Comparison of ENCODE assay signal across 27 cellular contexts in the genomic region with DNA sequence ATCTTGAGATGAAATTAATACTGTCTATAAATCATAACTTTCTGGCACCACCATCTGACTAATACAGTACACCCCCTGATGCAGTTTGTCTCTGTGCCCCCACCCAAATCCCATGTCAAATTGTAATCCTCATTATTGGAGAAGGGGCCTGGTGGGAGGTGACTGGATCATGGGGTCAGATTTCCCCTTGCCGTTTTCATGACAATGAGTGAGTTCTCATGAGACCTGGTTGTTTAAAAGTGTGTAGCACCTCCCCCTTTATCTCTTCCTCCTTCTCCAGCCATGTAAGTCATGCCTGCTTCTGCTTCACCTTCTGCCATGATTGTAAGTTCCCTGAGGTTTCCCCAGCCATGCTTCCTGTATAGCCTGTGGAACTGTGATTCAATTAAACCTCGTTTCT.
"Had no signal": no experiment of that assay in that cellular context is flagged by ENCODE, and none has a peak within 500 bp of the region (broad histone marks: within the 10 kb centered on the region; RNA-seq: fewer than 3 reads in every experiment).

No MANE protein-coding gene starts in this region.

- ATAC-seq: activated naive CD4-positive, alpha-beta T cell treated with anti-CD3 and anti-CD28 coated beads, Interleukin-2, amount 50 U/mL, for 72 hours; activated T-cell treated with anti-CD3 and anti-CD28 coated beads, Interleukin-2, amount 50 U/mL, for 72 hours; esophagus mucosa; foreskin keratinocyte; gastroesophageal sphincter had no signal

- H3K4me3 ChIP-seq: ascending aorta, coronary artery, dorsolateral prefrontal cortex, gastroesophageal sphincter had no signal

- H3K27ac Mint-ChIP-seq: activated CD4-positive, alpha-beta memory T cell treated with anti-CD3 and anti-CD28 coated beads, Interleukin-2, amount 10 ng/mL, durations not matched to agents 7 days and 5 days; activated CD4-positive, alpha-beta T cell treated with anti-CD3 and anti-CD28 coated beads, Interleukin-2, amount 10 ng/mL, durations not matched to agents 7 days and 5 days; activated naive CD4-positive, alpha-beta T cell treated with anti-CD3 and anti-CD28 coated beads, Interleukin-2, amount 10 ng/mL, durations not matched to agents 7 days and 5 days; activated naive CD4-positive, alpha-beta T cell treated with anti-CD3 and anti-CD28 coated beads, Interleukin-2, amount 50 U/mL, for 72 hours; activated naive CD8-positive, alpha-beta T cell treated with anti-CD3 and anti-CD28 coated beads, Interleukin-2, amount 10 ng/mL, durations not matched to agents 7 days and 5 days; activated T-cell treated with anti-CD3 and anti-CD28 coated beads, Interleukin-2, amount 50 U/mL, for 24 hours; activated T-cell treated with anti-CD3 and anti-CD28 coated beads, Interleukin-2, amount 50 U/mL, for 72 hours; brain; dendritic cell treated with granulocyte-macrophage colony-stimulating factor and Interleukin-4, amounts not matched to agents 40 ng/mL and 50 ng/mL, for 4 days; endodermal cell had no signal

- DNase-seq: activated CD4-positive, alpha-beta memory T cell treated with anti-CD3 and anti-CD28 coated beads, Interleukin-2, amount 10 ng/mL, durations not matched to agents 7 days and 5 days; activated CD4-positive, alpha-beta T cell treated with anti-CD3 and anti-CD28 coated beads for 1 hour; activated CD4-positive, alpha-beta T cell treated with anti-CD3 and anti-CD28 coated beads for 4 hours; activated CD4-positive, alpha-beta T cell treated with anti-CD3 and anti-CD28 coated beads, Interleukin-2, amount 10 ng/mL, durations not matched to agents 7 days and 5 days; activated CD4-positive, alpha-beta T cell treated with anti-CD3 and anti-CD28 coated beads, Interleukin-2, amount 50 U/mL, for 4 hours; activated CD8-positive, alpha-beta memory T cell treated with anti-CD3 and anti-CD28 coated beads, Interleukin-2, amount 50 U/mL, for 48 hours; activated gamma-delta T cell; activated naive CD4-positive, alpha-beta T cell; activated naive CD4-positive, alpha-beta T cell treated with anti-CD3 and anti-CD28 coated beads, Interleukin-2, amount 10 ng/mL, durations not matched to agents 7 days and 5 days; activated naive CD8-positive, alpha-beta T cell treated with anti-CD3 and anti-CD28 coated beads, Interleukin-2, amount 10 ng/mL, durations not matched to agents 7 days and 5 days; activated T-cell treated with anti-CD3 and anti-CD28 coated beads for 4 hours; activated T-cell treated with anti-CD3 and anti-CD28 coated beads, Interleukin-2, amount 50 U/mL, for 24 hours; activated T-cell treated with anti-CD3 and anti-CD28 coated beads, Interleukin-2, amount 50 U/mL, for 72 hours; dorsolateral prefrontal cortex; effector memory CD4-positive, alpha-beta T cell; endodermal cell; foreskin keratinocyte; head of caudate nucleus; T-helper 2 cell had no signal

- H3K4me1 ChIP-seq: foreskin keratinocyte had no signal

- H3K27me3 ChIP-seq: ascending aorta, dorsolateral prefrontal cortex, foreskin keratinocyte, gastroesophageal sphincter had no signal

- H3K36me3 Mint-ChIP-seq: activated naive CD4-positive, alpha-beta T cell treated with anti-CD3 and anti-CD28 coated beads, Interleukin-2, amount 10 ng/mL, durations not matched to agents 7 days and 5 days; activated naive CD4-positive, alpha-beta T cell treated with anti-CD3 and anti-CD28 coated beads, Interleukin-2, amount 50 U/mL, for 72 hours; activated naive CD8-positive, alpha-beta T cell treated with anti-CD3 and anti-CD28 coated beads, Interleukin-2, amount 10 ng/mL, durations not matched to agents 7 days and 5 days; brain had no signal

- H3K9me3 ChIP-seq: ascending aorta, gastroesophageal sphincter had no signal

- H3K4me3 Mint-ChIP-seq: activated CD4-positive, alpha-beta memory T cell treated with anti-CD3 and anti-CD28 coated beads, Interleukin-2, amount 10 ng/mL, durations not matched to agents 7 days and 5 days; activated CD4-positive, alpha-beta T cell treated with anti-CD3 and anti-CD28 coated beads, Interleukin-2, amount 10 ng/mL, durations not matched to agents 7 days and 5 days; activated naive CD4-positive, alpha-beta T cell treated with anti-CD3 and anti-CD28 coated beads, Interleukin-2, amount 10 ng/mL, durations not matched to agents 7 days and 5 days; activated naive CD8-positive, alpha-beta T cell treated with anti-CD3 and anti-CD28 coated beads, Interleukin-2, amount 10 ng/mL, durations not matched to agents 7 days and 5 days; activated T-cell treated with anti-CD3 and anti-CD28 coated beads, Interleukin-2, amount 50 U/mL, for 24 hours; activated T-cell treated with anti-CD3 and anti-CD28 coated beads, Interleukin-2, amount 50 U/mL, for 72 hours; brain; central memory CD8-positive, alpha-beta T cell; dendritic cell treated with granulocyte-macrophage colony-stimulating factor and Interleukin-4, amounts not matched to agents 40 ng/mL and 50 ng/mL, for 4 days; endodermal cell had no signal

- H3K27me3 Mint-ChIP-seq: activated CD4-positive, alpha-beta memory T cell treated with anti-CD3 and anti-CD28 coated beads, Interleukin-2, amount 10 ng/mL, durations not matched to agents 7 days and 5 days; activated CD4-positive, alpha-beta T cell treated with anti-CD3 and anti-CD28 coated beads, Interleukin-2, amount 10 ng/mL, durations not matched to agents 7 days and 5 days; activated naive CD4-positive, alpha-beta T cell treated with anti-CD3 and anti-CD28 coated beads, Interleukin-2, amount 10 ng/mL, durations not matched to agents 7 days and 5 days; activated naive CD8-positive, alpha-beta T cell treated with anti-CD3 and anti-CD28 coated beads, Interleukin-2, amount 10 ng/mL, durations not matched to agents 7 days and 5 days; activated T-cell treated with anti-CD3 and anti-CD28 coated beads, Interleukin-2, amount 50 U/mL, for 24 hours; central memory CD8-positive, alpha-beta T cell had no signal

- H3K4me1 Mint-ChIP-seq: activated CD4-positive, alpha-beta memory T cell treated with anti-CD3 and anti-CD28 coated beads, Interleukin-2, amount 10 ng/mL, durations not matched to agents 7 days and 5 days; activated CD4-positive, alpha-beta T cell treated with anti-CD3 and anti-CD28 coated beads, Interleukin-2, amount 10 ng/mL, durations not matched to agents 7 days and 5 days; activated naive CD4-positive, alpha-beta T cell treated with anti-CD3 and anti-CD28 coated beads, Interleukin-2, amount 10 ng/mL, durations not matched to agents 7 days and 5 days; activated naive CD8-positive, alpha-beta T cell treated with anti-CD3 and anti-CD28 coated beads, Interleukin-2, amount 10 ng/mL, durations not matched to agents 7 days and 5 days; central memory CD8-positive, alpha-beta T cell; endodermal cell had no signal

- H3K36me3 ChIP-seq: ascending aorta, gastroesophageal sphincter had no signal

- H3K9me3 Mint-ChIP-seq: activated CD4-positive, alpha-beta T cell treated with anti-CD3 and anti-CD28 coated beads, Interleukin-2, amount 10 ng/mL, durations not matched to agents 7 days and 5 days; dendritic cell treated with granulocyte-macrophage colony-stimulating factor and Interleukin-4, amounts not matched to agents 40 ng/mL and 50 ng/mL, for 4 days; endodermal cell had no signal

- H3K27ac ChIP-seq: ascending aorta, coronary artery, dorsolateral prefrontal cortex, foreskin keratinocyte, gastroesophageal sphincter had no signal
